7 cellular contexts compared by ENCODE assay signal in the genomic region with DNA sequence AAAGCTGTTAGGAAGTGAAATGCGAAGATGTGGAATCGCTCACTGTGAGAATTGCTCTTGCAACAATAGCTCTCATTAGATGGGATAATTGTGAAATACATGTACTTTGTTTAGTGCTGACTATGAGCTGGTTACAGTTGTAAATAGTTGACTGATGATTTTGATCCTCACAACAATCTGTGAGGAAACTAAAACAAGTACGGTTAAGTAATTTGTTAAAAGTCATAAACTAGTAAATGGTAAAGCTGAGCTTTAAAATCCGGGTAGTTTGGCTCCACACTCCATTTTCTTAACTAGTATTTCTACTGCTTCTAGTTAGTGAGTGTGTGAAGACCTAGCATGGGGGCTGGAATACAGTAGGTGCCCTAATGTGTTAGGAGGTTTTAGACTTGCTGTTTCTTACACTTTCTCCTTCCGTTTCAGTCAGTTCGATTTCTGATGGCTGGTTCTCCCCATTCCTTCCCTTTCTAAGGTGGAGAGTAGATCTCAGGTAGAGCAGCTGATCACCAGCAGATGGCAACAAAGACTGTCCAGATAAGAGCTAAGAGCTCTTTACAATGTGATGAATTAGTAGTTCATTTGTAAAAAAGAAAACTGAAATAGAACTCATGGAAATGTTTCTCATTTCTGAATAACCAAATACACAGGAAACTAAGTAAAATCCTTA. TPM values are rescaled to one million over a fixed set of nuclear protein-coding genes. Genes with fewer than 3 reads are reported as not detected.
DNase-seq lines count a peak whose midpoint lies in the region; ATAC-seq and TF ChIP-seq lines count a peak whose summit lies in the region.

No MANE protein-coding gene starts in this region.

- intact Hi-C loops in psoas muscle (cut with DNase I), result loop anchor here (1.0 to 10.0 kb wide), 7 partner anchors 116 to 371 kb away; no protein-coding TSS in a partner anchor

- H3K27ac ChIP-seq in WERI-Rb-1 (no peak overlapping the region), psoas muscle (no peak overlapping the region)

- WGBS in psoas muscle, 3 donors, result 25 to 40% (median 32%) methylated on average over 6 of the region's 6 CpGs

- ATAC-seq in psoas muscle (peak in 3 of 4 donors; percentile 55 to 78 (median 69)), HG02852 (IDR thresholded peaks at IDR 0.05; ENCODE audit: unreplicated experiment) (no peak)

- H3K27me3 ChIP-seq in WERI-Rb-1 (ENCODE audit: insufficient read depth, low read depth, severe bottlenecking), result peaks cover 10% of the 10 kb centered on the region
- H3K27me3 ChIP-seq in psoas muscle (ENCODE audit: insufficient read depth in 3 of 3, low read length in 2 of 3), result no peaks in the 10 kb centered on the region

- no peaks in the 10 kb centered on the region for H3K36me3 ChIP-seq in WERI-Rb-1
- no peaks in the 10 kb centered on the region for H3K36me3 ChIP-seq in psoas muscle (ENCODE audit: insufficient read depth in 1 of 2, low read depth in 1 of 2)

- H3K9me3 ChIP-seq in WERI-Rb-1 (ENCODE audit: severe bottlenecking) (no peaks in the 10 kb centered on the region), psoas muscle (no peaks in the 10 kb centered on the region)

- peak; percentile 52 for DNase-seq in EH (ENCODE audit: low read depth)
- peak; percentile 67 for DNase-seq in H4 (ENCODE audit: low spot score)
- DNase-seq in NCI-H2081 (lab: John Stamatoyannopoulos, UW), result peak; percentile 46 to 62
- peak; percentile 46 for DNase-seq in WERI-Rb-1
- peak; percentile 33 to 75 for DNase-seq in foreskin fibroblast
- no peak for DNase-seq in psoas muscle

- no peak overlapping the region for H3K4me3 ChIP-seq in WERI-Rb-1 (ENCODE audit: low read depth, low read length)
- H3K4me3 ChIP-seq in foreskin fibroblast (ENCODE audit: low read depth in 1 of 2, low read length in 2 of 2), result no peak overlapping the region
- no peak overlapping the region for H3K4me3 ChIP-seq in psoas muscle

- H3K4me1 ChIP-seq in psoas muscle, result no peaks in the 10 kb centered on the region

- peak; percentile 61 for TF ChIP-seq CTCF in WERI-Rb-1 (IDR thresholded peaks at IDR 0.05; ENCODE audit: low read depth, low read length)
- TF ChIP-seq CTCF in foreskin fibroblast (IDR thresholded peaks at IDR 0.05; ENCODE audit: low read depth, low read length), result peak; percentile 75
- TF ChIP-seq CTCF in psoas muscle (IDR thresholded peaks at IDR 0.05), result peak; percentile 58

RNA-seq across cellular contexts. Expression of gene CYP2R1, which starts 16.3 kb away (rescaled TPM):
- 17.8 and 22.9 TPM in 2 replicates for total RNA-seq in H4 (2014; rRNA removed; shearing (Covaris generic))
- 1 to 10 TPM; 5.2 to 7.9 (median 7.0) TPM for total RNA-seq in psoas muscle
- 10 to 100 TPM in 1 of 3 donors, 1 to 10 TPM in 2; 3.1 to 12.6 (median 6.4) TPM for polyA plus RNA-seq in psoas muscle

Comparison
In these comparisons a context has a peak if more than half of its experiments do, and no peak if none do; other contexts are left out.
1. DNase-seq: peak in EH (single experiment), H4 (single experiment), NCI-H2081 (2 of 2), WERI-Rb-1 (single experiment) and foreskin fibroblast (2 of 2); none in psoas muscle (0 of 2).
2. Peak in every context shown above with its lines, with median percentiles within 50 percentile points of each other: CTCF ChIP-seq.